In the genomic region with DNA sequence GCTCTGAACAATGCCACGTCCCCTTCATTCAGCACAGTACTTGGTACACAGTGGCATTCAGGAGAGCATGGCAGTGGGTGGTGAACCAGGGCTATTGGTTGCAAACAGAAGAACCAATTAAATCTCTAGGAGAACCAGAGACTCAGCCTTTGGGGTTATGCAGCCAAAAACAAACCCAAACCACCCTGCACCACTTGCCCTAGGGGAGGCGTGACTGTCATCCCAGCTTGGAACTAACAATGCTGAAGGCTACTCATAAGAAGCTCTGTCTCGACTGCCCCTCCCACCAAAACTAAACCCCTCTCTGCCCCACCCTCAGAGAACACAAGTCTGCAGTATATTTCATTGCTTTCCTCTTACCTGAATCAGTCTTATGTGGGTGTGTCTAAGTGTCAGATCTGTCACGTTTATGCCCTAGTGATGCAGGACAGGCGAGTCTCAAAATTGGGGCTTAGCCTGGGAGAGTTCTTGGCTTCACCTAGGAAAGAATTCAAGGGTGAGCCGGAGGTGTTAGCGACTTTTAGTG, we compare ENCODE assay signal across 25 cellular contexts. TPM values are rescaled to one million over a fixed set of nuclear protein-coding genes. Genes with fewer than 3 reads are reported as not detected.
"Had no signal": no experiment of that assay in that cellular context is flagged by ENCODE, and none has a peak within 500 bp of the region (broad histone marks: within the 10 kb centered on the region; RNA-seq: fewer than 3 reads in every experiment).

No MANE protein-coding gene starts in this region.

- FAIRE-seq: colon, endothelial cell of umbilical vein had no signal

- H3K4me3 ChIP-seq: esophagus squamous epithelium, gastroesophageal sphincter, hepatocyte, mucosa of descending colon, sigmoid colon, skin epidermis, suprapubic skin, thyroid gland, upper lobe of left lung, uterus had no signal

- H3K36me3 ChIP-seq: esophagus squamous epithelium, gastroesophageal sphincter, neutrophil, sigmoid colon, suprapubic skin, thyroid gland, upper lobe of left lung, uterus had no signal

- H3K27me3 ChIP-seq: gastroesophageal sphincter, hepatocyte, neutrophil, sigmoid colon, suprapubic skin, thyroid gland, upper lobe of left lung, uterus had no signal

- ATAC-seq: gastroesophageal sphincter; mucosa of descending colon; naive thymus-derived CD8-positive, alpha-beta T cell had no signal

- DNase-seq: cerebellar nuclear complex; dermis blood vessel endothelial cell; esophagus squamous epithelium; foreskin fibroblast; mammary epithelial cell; mucosa of descending colon; sigmoid colon; stimulated activated CD4-positive, alpha-beta T cell treated with anti-CD3 and anti-CD28 coated beads, Interleukin-12 subunit alpha, Interleukin-12 subunit beta, amount 100 ng/mL, for 4 hours; stimulated activated naive CD4-positive, alpha-beta T cell treated with Interleukin-2 at 50 U/mL for 16 hours; thyroid gland had no signal

RNA-seq across cellular contexts. Expression of a gene that starts 15.2 kb away (rescaled TPM):
- total RNA-seq: endothelial cell of umbilical vein; esophagus squamous epithelium; gastroesophageal sphincter; hepatocyte; kidney epithelial cell; lower leg skin; mammary epithelial cell; mesenteric fat pad; mucosa of descending colon; naive thymus-derived CD8-positive, alpha-beta T cell; osteocyte; pulmonary artery endothelial cell; suprapubic skin; thyroid gland; upper lobe of left lung; uterus had no signal

RNA-seq across cellular contexts. Expression of a gene that starts 32.5 kb away (rescaled TPM):
- total RNA-seq: dermis blood vessel endothelial cell; endothelial cell of umbilical vein; esophagus squamous epithelium; hepatocyte; kidney epithelial cell; mammary epithelial cell; naive thymus-derived CD8-positive, alpha-beta T cell; osteocyte; pulmonary artery endothelial cell; sigmoid colon had no signal
